ENCODE assay signal across 19 cellular contexts in genomic region chr7:156478486-156478885, GRCh38.
DNase-seq lines count a peak whose midpoint lies in the region; ATAC-seq, FAIRE-seq and TF ChIP-seq lines count a peak whose summit lies in the region.
"Had no signal": no experiment of that assay in that cellular context is flagged by ENCODE, and none has a peak within 500 bp of the region (broad histone marks: within the 10 kb centered on the region; RNA-seq: fewer than 3 reads in every experiment).

No MANE protein-coding gene starts in this region.

- H3K27ac Mint-ChIP-seq in type B pancreatic cell: no peak overlapping the region
- no peak overlapping the region for H3K27ac Mint-ChIP-seq in endothelial cell (ENCODE audit: unreplicated experiment)
- H3K27ac Mint-ChIP-seq in chondrocyte (ENCODE audit: unreplicated experiment): no peak overlapping the region
- H3K27ac Mint-ChIP-seq: B cell; CD8-positive, alpha-beta T cell; HFFc6 had no signal

- TF ChIP-seq POLR2A in HepG2 (IDR thresholded peaks at IDR 0.05; ENCODE audit: insufficient read depth in 1 of 2, low read depth in 2 of 2, low read length in 2 of 2) (no peak), right lobe of liver (IDR thresholded peaks at IDR 0.05) (no peak), transverse colon (IDR thresholded peaks at IDR 0.05) (no peak)

- WGBS in HepG2 (ENCODE audit: low lambda C conversion rate): 95% methylated on average over 4 of the region's 11 CpGs
- WGBS in right lobe of liver (ENCODE audit: insufficient coverage, low coverage, low lambda C conversion rate, missing lambda C conversion rate): no CpG with 5 or more reads among the region's 11 CpGs
- 88% methylated on average over 8 of the region's 11 CpGs; no CpG with 5 or more reads in 1 of the 2 donors for WGBS in transverse colon (ENCODE audit: low coverage in 1 of 2), 2 donors

- no peaks in the 10 kb centered on the region for H3K4me1 Mint-ChIP-seq in type B pancreatic cell (ENCODE audit: unreplicated experiment)
- no peaks in the 10 kb centered on the region for H3K4me1 Mint-ChIP-seq in endothelial cell (ENCODE audit: unreplicated experiment)
- H3K4me1 Mint-ChIP-seq in chondrocyte (ENCODE audit: low read depth): peaks cover 21% of the 10 kb centered on the region
- H3K4me1 Mint-ChIP-seq: B cell had no signal

- no peak for ATAC-seq in HepG2
- no peak for ATAC-seq in right lobe of liver
- no peak for ATAC-seq in left lobe of liver
- ATAC-seq: CD8-positive, alpha-beta T cell; HCT116 had no signal

- H3K4me1 ChIP-seq in HepG2 (ENCODE audit: insufficient read depth, low read length) (peaks cover 28% of the 10 kb centered on the region), right lobe of liver (peaks cover 0 to 7% (median 2%) of the 10 kb centered on the region in 4 donors), transverse colon (no peaks in the 10 kb centered on the region)

- H3K4me3 ChIP-seq in HepG2 (replicated peaks in 1 of 3; ENCODE audit: insufficient read depth in 1 of 3, low read depth in 2 of 3, low read length in 3 of 3) (no peak overlapping the region), right lobe of liver (no peak overlapping the region), transverse colon (no peak overlapping the region)
- H3K4me3 ChIP-seq: BLaER1 treated with 17β-estradiol and CSF1 and Interleukin-3, amounts not matched to agents 10 nM and 100 nM had no signal

- H3K9ac ChIP-seq in HepG2 (ENCODE audit: insufficient read depth, low read depth, low read length): no peak overlapping the region
- H3K9ac ChIP-seq: BLaER1 treated with 17β-estradiol and CSF1 and Interleukin-3, amounts not matched to agents 10 nM and 100 nM had no signal

- BruUV-seq in HepG2 (replicated peaks; lab: Mats Ljungman, UMichigan): no TSS peak

- H2AFZ ChIP-seq in HepG2 (ENCODE audit: low read length): no peak overlapping the region

- H3K9me3 ChIP-seq in HepG2 (ENCODE audit: low read length) (no peaks in the 10 kb centered on the region), right lobe of liver (no peaks in the 10 kb centered on the region), transverse colon (no peaks in the 10 kb centered on the region)
- H3K9me3 ChIP-seq: BLaER1 treated with 17β-estradiol and CSF1 and Interleukin-3, amounts not matched to agents 10 nM and 100 nM had no signal

- TF ChIP-seq EP300 in HepG2 (IDR thresholded peaks at IDR 0.05; ENCODE audit: low read depth in 2 of 2, low read length in 2 of 2) (no peak), HepG2 (CRISPR knock-in tag; IDR thresholded peaks at IDR 0.05; ENCODE audit: borderline replicate concordance) (no peak), transverse colon (IDR thresholded peaks at IDR 0.05; ENCODE audit: low read depth) (no peak)

- POLR2A ChIA-PET in HepG2 (lab: Yijun Ruan, JAX): no interaction called here

- CTCF ChIA-PET in HepG2 (lab: Yijun Ruan, JAX; ENCODE audit: low intra/inter-chr PET ratio, low total read pairs): no interaction called here

- H3K27ac ChIP-seq in HepG2 (ENCODE audit: extremely low read length, insufficient read depth, low read length): no peak overlapping the region
- H3K27ac ChIP-seq in right lobe of liver: no peak overlapping the region
- no peak overlapping the region for H3K27ac ChIP-seq in transverse colon
- H3K27ac ChIP-seq: BLaER1 treated with 17β-estradiol and CSF1 and Interleukin-3, amounts not matched to agents 10 nM and 100 nM had no signal

- no peaks in the 10 kb centered on the region for H3K27me3 ChIP-seq in HepG2 (ENCODE audit: control insufficient read depth in 1 of 2, insufficient read depth in 2 of 2, low read length in 2 of 2)
- no peaks in the 10 kb centered on the region for H3K27me3 ChIP-seq in right lobe of liver
- no peaks in the 10 kb centered on the region for H3K27me3 ChIP-seq in transverse colon
- H3K27me3 ChIP-seq: BLaER1 treated with 17β-estradiol and CSF1 and Interleukin-3, amounts not matched to agents 10 nM and 100 nM had no signal

- intact Hi-C loops in HepG2 (cut with micrococcal nuclease; ENCODE audit: unreplicated experiment) (no loop called here), right lobe of liver (cut with DNase I) (loop anchor here in 1 of 2 donors (10.0 kb wide), 1 partner anchor 684 kb away; no protein-coding TSS in a partner anchor), transverse colon (cut with DNase I; ENCODE audit: low total_unique reads) (no loop called here)

- H3K79me2 ChIP-seq in HepG2 (ENCODE audit: insufficient read depth, low read length): no peaks in the 10 kb centered on the region

- DNase-seq in HepG2 (ENCODE audit: low spot score) (no peak), right lobe of liver (no peak), left lobe of liver (ENCODE audit: low spot score) (peak; percentile 39), type B pancreatic cell (ENCODE audit: extremely low spot score, unreplicated experiment) (peak; percentile 62), endothelial cell (ENCODE audit: low spot score) (no peak), transverse colon (no peak), chondrocyte (ENCODE audit: low spot score) (no peak)
- DNase-seq: 8988T; Calu3; CD8-positive, alpha-beta T cell; DMS79 treated with DMSO at 0.1 percent for 48 hours; GF-D8; GOT3; H7; HFFc6 had no signal

- H4K20me1 ChIP-seq in HepG2 (ENCODE audit: insufficient read depth, low read length): no peaks in the 10 kb centered on the region
- H4K20me1 ChIP-seq: BLaER1 treated with 17β-estradiol and CSF1 and Interleukin-3, amounts not matched to agents 10 nM and 100 nM had no signal

- no peak for FAIRE-seq in HepG2 (lab: Jason Lieb, UNC)
- FAIRE-seq: HTR-8/SVneo had no signal

- H3K27me3 Mint-ChIP-seq in type B pancreatic cell (peaks cover 23% of the 10 kb centered on the region), endothelial cell (ENCODE audit: unreplicated experiment) (no peaks in the 10 kb centered on the region), chondrocyte (ENCODE audit: low read depth) (peaks cover 4% of the 10 kb centered on the region)

- H3K4me3 Mint-ChIP-seq in type B pancreatic cell: no peak overlapping the region
- H3K4me3 Mint-ChIP-seq in endothelial cell (ENCODE audit: unreplicated experiment): no peak overlapping the region
- H3K4me3 Mint-ChIP-seq in chondrocyte (ENCODE audit: unreplicated experiment): no peak overlapping the region
- H3K4me3 Mint-ChIP-seq: B cell; CD8-positive, alpha-beta T cell; HFFc6 had no signal

- H3K9me3 Mint-ChIP-seq in type B pancreatic cell (no peaks in the 10 kb centered on the region), endothelial cell (ENCODE audit: unreplicated experiment) (no peaks in the 10 kb centered on the region), chondrocyte (ENCODE audit: low read depth) (no peaks in the 10 kb centered on the region)
- H3K9me3 Mint-ChIP-seq: CD8-positive, alpha-beta T cell had no signal

- no peaks in the 10 kb centered on the region for H3K36me3 ChIP-seq in HepG2 (replicated peaks in 1 of 2; ENCODE audit: control insufficient read depth in 1 of 2, insufficient read depth in 2 of 2, low read length in 2 of 2)
- no peaks in the 10 kb centered on the region for H3K36me3 ChIP-seq in right lobe of liver
- no peaks in the 10 kb centered on the region for H3K36me3 ChIP-seq in transverse colon
- H3K36me3 ChIP-seq: BLaER1 treated with 17β-estradiol and CSF1 and Interleukin-3, amounts not matched to agents 10 nM and 100 nM had no signal

- no peak overlapping the region for H3K4me2 ChIP-seq in HepG2 (ENCODE audit: low read depth, low read length)
- H3K4me2 ChIP-seq: BLaER1 treated with 17β-estradiol and CSF1 and Interleukin-3, amounts not matched to agents 10 nM and 100 nM had no signal

- no peak for TF ChIP-seq RAD21 in HepG2 (CRISPR knock-in tag; IDR thresholded peaks at IDR 0.05)

- in situ Hi-C loops in HepG2 (cut with HindIII; ENCODE audit: extremely low pct_ligation_motif_present, low pct_unique_long_range_greater_than_20kb): no loop called here
- in situ Hi-C loops in transverse colon (cut with MboI; ENCODE audit: low pct_ligation_motif_present in 1 of 4, low pct_unique_long_range_greater_than_20kb in 1 of 4, low sequenced_read_pairs in 3 of 4): loop anchor here in 2 of 4 donors (10.0 kb wide), 2 partner anchors 664 to 674 kb away; partner anchors contain the start of gene SHH (in 1 of the 2)

- no peak for TF ChIP-seq CTCF in HepG2 (CRISPR knock-in tag; IDR thresholded peaks at IDR 0.05)
- no peak for TF ChIP-seq CTCF in right lobe of liver (IDR thresholded peaks at IDR 0.05)
- no peak for TF ChIP-seq CTCF in type B pancreatic cell (conservative IDR thresholded peaks at IDR 0.05)
- TF ChIP-seq CTCF in endothelial cell (IDR thresholded peaks at IDR 0.05; ENCODE audit: unreplicated experiment): no peak
- TF ChIP-seq CTCF in transverse colon (IDR thresholded peaks at IDR 0.05): no peak
- TF ChIP-seq CTCF in chondrocyte (IDR thresholded peaks at IDR 0.05): no peak

- no peaks in the 10 kb centered on the region for H3K36me3 Mint-ChIP-seq in type B pancreatic cell
- no peaks in the 10 kb centered on the region for H3K36me3 Mint-ChIP-seq in endothelial cell (ENCODE audit: low read depth, unreplicated experiment)
- no peaks in the 10 kb centered on the region for H3K36me3 Mint-ChIP-seq in chondrocyte (ENCODE audit: low read depth)
- H3K36me3 Mint-ChIP-seq: CD8-positive, alpha-beta T cell had no signal

TF ChIP-seq in HepG2, 621 proteins besides CTCF, POLR2A, EP300 and RAD21:
- TF ChIP-seq HNRNPL (IDR thresholded peaks at IDR 0.05; ENCODE audit: low read depth, low read length) (peak; percentile 69; the same call in 1 of the 2 replicates), CCDC6 (CRISPR knock-in tag; IDR thresholded peaks at IDR 0.05) (no peak), GZF1 (CRISPR knock-in tag; IDR thresholded peaks at IDR 0.05) (no peak), NFE2 (CRISPR knock-in tag; IDR thresholded peaks at IDR 0.05) (no peak), ZNF775 (CRISPR knock-in tag; IDR thresholded peaks at IDR 0.05; ENCODE audit: borderline replicate concordance) (no peak), STAT6 (CRISPR knock-in tag; IDR thresholded peaks at IDR 0.05; ENCODE audit: borderline replicate concordance) (no peak)
TF ChIP-seq in HepG2: peak in this region for 1.

Comparison
In these comparisons a context has a peak if more than half of its experiments do, and no peak if none do; other contexts are left out.
1. DNase-seq: peak in left lobe of liver (single experiment) and type B pancreatic cell (single experiment); none in HepG2 (single experiment), right lobe of liver (0 of 3), endothelial cell (single experiment), transverse colon (single experiment) and chondrocyte (single experiment).